In the genomic region with DNA sequence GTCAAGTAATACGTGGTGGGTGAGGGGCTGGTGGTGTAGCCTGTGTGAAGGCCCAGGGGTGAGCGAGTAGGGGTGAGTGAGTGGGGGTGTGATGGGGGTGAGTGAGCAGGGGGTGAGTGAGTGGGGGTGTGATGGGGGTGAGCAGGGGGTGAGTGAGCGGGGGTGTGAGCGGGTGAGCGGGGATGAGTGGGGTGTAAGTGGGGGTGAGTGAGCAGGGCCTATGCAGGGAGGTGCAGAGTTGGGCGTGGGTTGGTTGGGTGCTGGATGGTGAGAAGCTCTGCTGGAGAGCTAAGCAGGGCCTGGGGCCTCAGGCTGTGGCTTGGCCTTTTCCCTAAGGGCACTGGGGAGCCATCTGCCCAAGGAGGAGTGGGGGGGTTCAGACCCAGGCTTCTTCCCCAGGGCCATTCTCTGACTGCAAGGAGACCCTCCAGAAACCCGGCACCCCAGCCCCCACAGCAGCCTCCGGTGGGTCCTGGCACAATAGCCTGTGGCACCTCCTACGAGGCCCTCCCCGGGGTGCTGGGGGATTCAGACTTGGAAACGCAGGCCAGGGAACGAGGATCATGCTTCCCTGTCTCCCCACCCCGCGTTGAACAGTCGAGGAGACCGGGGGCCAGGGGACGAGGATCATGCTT, we compare ENCODE assay signal across 14 cellular contexts. TPM values are rescaled to one million over a fixed set of nuclear protein-coding genes. Genes with fewer than 3 reads are reported as not detected.
DNase-seq lines count a peak whose midpoint lies in the region; ATAC-seq, FAIRE-seq and TF ChIP-seq lines count a peak whose summit lies in the region.
"Had no signal": no experiment of that assay in that cellular context is flagged by ENCODE, and none has a peak within 500 bp of the region (broad histone marks: within the 10 kb centered on the region; RNA-seq: fewer than 3 reads in every experiment).

No MANE protein-coding gene starts in this region.

- WGBS in H1 (ENCODE audit: extremely low coverage in 1 of 2, insufficient coverage in 1 of 2, insufficient read length in 1 of 2, insufficient replicate concordance in 2 of 2, low coverage in 1 of 2, low lambda C conversion rate in 2 of 2, missing lambda C conversion rate in 1 of 2), 2 experiments = 89 to 100% methylated on average over 1 to 12 of the region's 17 CpGs

- no peak for TF ChIP-seq CTCF in H1 (IDR thresholded peaks at IDR 0.05; ENCODE audit: control extremely low read depth in 1 of 3, insufficient read depth in 1 of 3, low read depth in 1 of 3, low read length in 3 of 3)

- TF ChIP-seq EP300 in H1 (IDR thresholded peaks at IDR 0.05; ENCODE audit: borderline replicate concordance in 1 of 2, low read depth in 2 of 2, low read length in 2 of 2) = no peak

- peaks cover 0 to 7% of the 10 kb centered on the region in 2 experiments for H4K20me1 ChIP-seq in H1 (replicated peaks in 1 of 2; ENCODE audit: control insufficient read depth in 1 of 2, insufficient read depth in 2 of 2, low read length in 2 of 2)

- H2BK12ac ChIP-seq in H1 (ENCODE audit: low read depth, low read length) = no peak overlapping the region

- no peak overlapping the region for H3K9ac ChIP-seq in H1 (replicated peaks in 1 of 4; ENCODE audit: extremely low read depth in 1 of 4, low read depth in 3 of 4, low read length in 3 of 4)

- CTCF ChIA-PET in T-cell (lab: Charles Lee) = interaction anchor here in 1 of 2 donors (1.8 kb wide), 1 partner anchor 13 kb away, joined by 6 read pairs; no protein-coding TSS in a partner anchor
- CTCF ChIA-PET in H1 (lab: Charles Lee; ENCODE audit: partially characterized antibody) = interaction anchor here (1.8 to 5.3 kb wide), 4 partner anchors 8 to 178 kb away, joined by 5 to 27 read pairs (median 14); no protein-coding TSS in a partner anchor

- no peak overlapping the region for H3K14ac ChIP-seq in H1 (ENCODE audit: insufficient read length)

- H3K36me3 ChIP-seq in H1 (ENCODE audit: control insufficient read depth in 2 of 4, insufficient read depth in 4 of 4, low read length in 3 of 4) = no peaks in the 10 kb centered on the region
- H3K36me3 ChIP-seq: prostate gland had no signal

- peak overlapping the region; percentile 32; the same call in 1 of the 2 replicates for H3K18ac ChIP-seq in H1 (ENCODE audit: extremely low read depth, low read length)

- H3K4me1 Mint-ChIP-seq in T-cell = peaks cover 37 to 38% (median 38%) of the 10 kb centered on the region in 3 donors
- peaks cover 34% of the 10 kb centered on the region for H3K4me1 Mint-ChIP-seq in stimulated activated memory B cell treated with anti-CD40 and anti-IgM and Interleukin-4, amounts not matched to agents 10 μg/mL and 1 μg/mL and 100 μg/mL, for 72 hours

- H3K4me1 ChIP-seq in H1 (replicated peaks in 1 of 4; ENCODE audit: control insufficient read depth in 3 of 4, insufficient read depth in 4 of 4, low read length in 3 of 4) = peaks cover 6 to 17% (median 11%) of the 10 kb centered on the region in 4 experiments

- TF ChIP-seq POLR2A in H1 (IDR thresholded peaks at IDR 0.05; ENCODE audit: control extremely low read depth in 1 of 2, low read depth in 2 of 2, low read length in 2 of 2) = no peak

- H3K27me3 Mint-ChIP-seq in T-cell = no peaks in the 10 kb centered on the region
- no peaks in the 10 kb centered on the region for H3K27me3 Mint-ChIP-seq in stimulated activated memory B cell treated with anti-CD40 and anti-IgM and Interleukin-4, amounts not matched to agents 10 μg/mL and 1 μg/mL and 100 μg/mL, for 72 hours

- no peaks in the 10 kb centered on the region for H3K79me2 ChIP-seq in H1 (ENCODE audit: control insufficient read depth in 1 of 2, insufficient read depth in 2 of 2, low read length in 2 of 2)

- H2BK5ac ChIP-seq in H1 (ENCODE audit: low read depth, low read length) = no peak overlapping the region

- peaks cover 17% of the 10 kb centered on the region for H3K36me3 Mint-ChIP-seq in T-cell
- H3K36me3 Mint-ChIP-seq in stimulated activated memory B cell treated with anti-CD40 and anti-IgM and Interleukin-4, amounts not matched to agents 10 μg/mL and 1 μg/mL and 100 μg/mL, for 72 hours = peaks cover 32% of the 10 kb centered on the region

- POLR2A ChIA-PET in T-cell (lab: Charles Lee) (interaction anchor here (0.6 to 1.0 kb wide), 2 partner anchors 17 to 28 kb away, joined by 3 read pairs; no protein-coding TSS in a partner anchor), H1 (lab: Charles Lee; ENCODE audit: partially characterized antibody) (no interaction called here)

- peak overlapping the region in 1 of 3 donors; percentile 75 for H3K4me3 Mint-ChIP-seq in T-cell
- H3K4me3 Mint-ChIP-seq in stimulated activated memory B cell treated with anti-CD40 and anti-IgM and Interleukin-4, amounts not matched to agents 10 μg/mL and 1 μg/mL and 100 μg/mL, for 72 hours = peak overlapping the region; percentile 67
- H3K4me3 Mint-ChIP-seq: mesothelial cell of epicardium had no signal

- no peak overlapping the region for H2BK15ac ChIP-seq in H1 (ENCODE audit: low read length)

- H4K8ac ChIP-seq in H1 (ENCODE audit: extremely low read depth, insufficient read depth, low read length) = no peak overlapping the region

- H2BK120ac ChIP-seq in H1 (replicated peaks; ENCODE audit: low read depth, low read length) = no peak overlapping the region

- peaks cover 10% of the 10 kb centered on the region; the same call in 1 of the 2 replicates for H3K23me2 ChIP-seq in H1 (ENCODE audit: low read depth, low read length)

- H3K27me3 ChIP-seq in H1 (replicated peaks in 1 of 4; ENCODE audit: control insufficient read depth in 3 of 4, extremely low read depth in 1 of 4, insufficient read depth in 3 of 4, low read length in 3 of 4) = no peaks in the 10 kb centered on the region; a peak in 1 of 7 replicates
- H3K27me3 ChIP-seq: upper lobe of right lung had no signal

- no peak overlapping the region for H2AK5ac ChIP-seq in H1 (ENCODE audit: low read depth, low read length)

- H4K91ac ChIP-seq in H1 (replicated peaks; ENCODE audit: insufficient read length, low read length) = no peak overlapping the region

- no peak overlapping the region for H3K4me3 ChIP-seq in H1 (ENCODE audit: extremely low read depth in 1 of 4, insufficient read depth in 2 of 4, low read depth in 3 of 4, low read length in 4 of 4)
- H3K4me3 ChIP-seq: prostate gland, upper lobe of right lung had no signal

- no peaks in the 10 kb centered on the region for H3K9me3 Mint-ChIP-seq in T-cell
- H3K9me3 Mint-ChIP-seq in stimulated activated memory B cell treated with anti-CD40 and anti-IgM and Interleukin-4, amounts not matched to agents 10 μg/mL and 1 μg/mL and 100 μg/mL, for 72 hours = no peaks in the 10 kb centered on the region
- H3K9me3 Mint-ChIP-seq: mesothelial cell of epicardium had no signal

- no peak overlapping the region for H3K27ac ChIP-seq in H1 (ENCODE audit: low read depth, low read length)
- H3K27ac ChIP-seq: upper lobe of right lung had no signal

- no peak overlapping the region for H3K23ac ChIP-seq in H1 (ENCODE audit: insufficient read length)

- no peak for TF ChIP-seq RAD21 in H1 (IDR thresholded peaks at IDR 0.05 in 1 of 2, conservative IDR thresholded peaks at IDR 0.05 in 1 of 2; ENCODE audit: low read depth in 2 of 2, low read length in 2 of 2)

- FAIRE-seq in H1 (lab: Jason Lieb, UNC) = no peak
- FAIRE-seq: G401.6 had no signal

- H2AFZ ChIP-seq in H1 (ENCODE audit: low read length) = no peak overlapping the region

- no peaks in the 10 kb centered on the region; a peak in 1 of 4 replicates for H3K9me3 ChIP-seq in H1 (ENCODE audit: insufficient read depth in 2 of 2, low read depth in 1 of 2, low read length in 1 of 2)
- H3K9me3 ChIP-seq: prostate gland, upper lobe of right lung had no signal

- no peak overlapping the region for H2BK20ac ChIP-seq in H1 (ENCODE audit: low read length)

- peak; percentile 8 to 21 (median 12) for ATAC-seq in T-cell (replicated peaks in 1 of 4)
- ATAC-seq in stimulated activated memory B cell treated with anti-CD40 and anti-IgM and Interleukin-4, amounts not matched to agents 10 μg/mL and 1 μg/mL and 100 μg/mL, for 72 hours = peak; percentile 34
- ATAC-seq in HG02870 (IDR thresholded peaks at IDR 0.05; ENCODE audit: unreplicated experiment) = no peak
- no peak for ATAC-seq in GM19351 (IDR thresholded peaks at IDR 0.05; ENCODE audit: unreplicated experiment)

- H3K56ac ChIP-seq in H1 (replicated peaks; ENCODE audit: insufficient read length, low read depth, low read length) = no peak overlapping the region

- H4K5ac ChIP-seq in H1 (ENCODE audit: insufficient read length, low read depth, low read length) = no peak overlapping the region

- peak overlapping the region; percentile 82 to 83 for H3K27ac Mint-ChIP-seq in T-cell
- H3K27ac Mint-ChIP-seq in stimulated activated memory B cell treated with anti-CD40 and anti-IgM and Interleukin-4, amounts not matched to agents 10 μg/mL and 1 μg/mL and 100 μg/mL, for 72 hours = peak overlapping the region; percentile 87

- H3K4ac ChIP-seq in H1 (replicated peaks; ENCODE audit: insufficient read length, low read depth, low read length) = peak overlapping the region; percentile 91

- no peak overlapping the region for H3K4me2 ChIP-seq in H1 (ENCODE audit: insufficient read depth in 1 of 2, low read depth in 2 of 2, low read length in 2 of 2)

- DNase-seq in activated gamma-delta T cell treated with Interleukin-2 at 50 U/mL for 16 hours = peak; percentile 26
- no peak for DNase-seq in activated gamma-delta T cell (lab: John Stamatoyannopoulos, UW)
- DNase-seq in T-cell = peak in 14 of 34 experiments; percentile 11 to 38 (median 26)
- no peak for DNase-seq in H1 (ENCODE audit: low read depth in 1 of 2, low spot score in 2 of 2)
- DNase-seq in GF-D8 (lab: John Stamatoyannopoulos, UW) = no peak
- DNase-seq: NCI-H1048, NCI-H524 treated with DMSO at 0.1 percent for 48 hours, upper lobe of right lung had no signal

- H3K79me1 ChIP-seq in H1 (ENCODE audit: low read depth, low read length) = no peaks in the 10 kb centered on the region

RNA-seq across cellular contexts. Expression of a gene that starts 30.4 kb away (rescaled TPM):
- total RNA-seq in T-cell = 100 to 1,000 TPM in 1 of 5 donors, 10 to 100 TPM in 4; 24.6 to 103 (median 40.3) TPM
- total RNA-seq in H1 (2021; fragmentation: NEBNext Ultra II Directional; extraction: Animal tissue kit (Norgen Biotek cat#: 25700)) = 0.29 TPM in 1 of 2 replicates, not detected in the other
- polyA plus RNA-seq in H1 (2011; rRNA removed) = 0.13 and 0.15 TPM in 2 replicates
- polyA plus RNA-seq in H1 (2011; cell fraction: cytosol; rRNA removed) = 0.14 TPM
- polyA plus RNA-seq in H1 (2011; cell fraction: nucleus; rRNA removed) = 0.29 TPM
- polyA plus RNA-seq in H1 (2012, experiment 1 of 2) = 0.08 to 0.36 TPM (median 0.14 TPM) in 4 replicates
- polyA plus RNA-seq in H1 (2012, experiment 2 of 2) = 0.22 TPM
- 0.16 TPM for polyA plus RNA-seq in H1 (2013, experiment 1 of 2)
- polyA plus RNA-seq in H1 (2013, experiment 2 of 2) = 0.07 TPM
- polyA minus RNA-seq in H1 (2011; rRNA and poly(A)+ RNA removed) = 0.13 and 0.71 TPM in 2 replicates
- polyA minus RNA-seq in H1 (2011; cell fraction: cytosol; rRNA and poly(A)+ RNA removed) = not detected
- polyA minus RNA-seq in H1 (2011; cell fraction: nucleus; rRNA and poly(A)+ RNA removed) = 0.30 TPM

RNA-seq across cellular contexts. Expression of a gene that starts 40.1 kb away (rescaled TPM):
- total RNA-seq in T-cell = under 1 TPM in 2 of 5 donors, not detected in 3; 0.13 to 0.26 TPM
- 2.9 and 3.2 TPM in 2 replicates for total RNA-seq in H1 (2021; fragmentation: NEBNext Ultra II Directional; extraction: Animal tissue kit (Norgen Biotek cat#: 25700))
- 4.5 and 5.8 TPM in 2 replicates for polyA plus RNA-seq in H1 (2011; rRNA removed)
- 3.3 TPM for polyA plus RNA-seq in H1 (2011; cell fraction: cytosol; rRNA removed)
- 3.1 TPM for polyA plus RNA-seq in H1 (2011; cell fraction: nucleus; rRNA removed)
- polyA plus RNA-seq in H1 (2012, experiment 1 of 2) = 2.8 to 5.6 TPM (median 4.0 TPM) in 4 replicates
- polyA plus RNA-seq in H1 (2012, experiment 2 of 2) = 3.3 TPM
- 3.4 TPM for polyA plus RNA-seq in H1 (2013, experiment 1 of 2)
- 3.3 TPM for polyA plus RNA-seq in H1 (2013, experiment 2 of 2)
- 1.1 and 1.2 TPM in 2 replicates for polyA minus RNA-seq in H1 (2011; rRNA and poly(A)+ RNA removed)
- 1.2 TPM for polyA minus RNA-seq in H1 (2011; cell fraction: cytosol; rRNA and poly(A)+ RNA removed)
- polyA minus RNA-seq in H1 (2011; cell fraction: nucleus; rRNA and poly(A)+ RNA removed) = 1.3 TPM

Comparison
In these comparisons a context has a peak if more than half of its experiments do, and no peak if none do; other contexts are left out.
1. ATAC-seq: peak in T-cell (4 of 4) and stimulated activated memory B cell treated with anti-CD40 and anti-IgM and Interleukin-4, amounts not matched to agents 10 μg/mL and 1 μg/mL and 100 μg/mL, for 72 hours (single experiment); none in HG02870 (single experiment) and GM19351 (single experiment).
2. RNA of a gene that starts 30.4 kb away (total RNA-seq): 24.6 to 103 TPM in T-cell; 0.29 TPM in H1; every median in the first group is over 10 times any median in the second.